In the genomic region with DNA sequence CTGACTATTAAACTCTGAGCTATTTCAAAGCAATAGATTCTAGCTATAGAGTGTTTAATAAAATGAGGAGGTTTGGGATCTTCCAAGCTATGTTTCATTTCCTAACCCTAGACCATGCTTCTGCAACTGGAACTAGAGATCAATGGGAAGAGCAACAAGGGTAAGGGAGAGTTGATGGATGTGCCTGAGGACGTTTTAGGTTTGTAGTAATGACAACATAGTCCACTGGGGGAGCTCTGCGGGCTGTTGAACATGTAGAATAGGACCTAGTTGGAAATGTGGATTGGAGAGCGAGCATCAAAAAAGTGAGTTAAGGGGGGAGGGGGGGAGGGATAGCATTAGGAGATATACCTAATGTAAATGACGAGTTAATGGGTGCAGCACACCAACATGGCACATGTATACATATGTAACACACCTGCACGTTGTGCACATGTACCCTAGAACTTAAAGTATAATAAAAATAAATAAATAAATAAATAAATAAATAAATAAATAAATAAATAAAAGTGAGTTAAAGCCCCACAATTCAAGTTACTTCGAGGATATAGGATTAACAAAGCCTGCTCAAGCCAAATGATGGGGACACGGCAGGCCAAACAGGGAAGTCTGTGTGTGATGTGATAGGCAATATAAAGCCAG, we compare ENCODE assay signal across 8 cellular contexts.
DNase-seq lines count a peak whose midpoint lies in the region; ATAC-seq and TF ChIP-seq lines count a peak whose summit lies in the region.
"Not testable (repeated sequence)": the region's sequence is repeated elsewhere in the genome, so short reads cannot be mapped to it uniquely, and the experiment has no call there.

No MANE protein-coding gene starts in this region.

- POLR2A ChIA-PET in HEK293T (lab: Yijun Ruan, JAX) = interaction anchor here (0.6 to 1.1 kb wide), 3 partner anchors 9 to 167 kb away, joined by 3 to 5 read pairs (median 3); a partner anchor contains a TSS
- POLR2A ChIA-PET in activated CD8-positive, alpha-beta T cell treated with anti-CD3 and anti-CD28 coated beads, Interleukin-2, amount 10 ng/mL, durations not matched to agents 7 days and 5 days (lab: Charles Lee) = interaction anchor here (0.7 kb wide), 1 partner anchor 12 kb away, joined by 3 read pairs; no protein-coding TSS in a partner anchor

- peaks cover 46% of the 10 kb centered on the region for H3K27me3 Mint-ChIP-seq in activated CD8-positive, alpha-beta T cell treated with anti-CD3 and anti-CD28 coated beads, Interleukin-2, amount 10 ng/mL, durations not matched to agents 7 days and 5 days (ENCODE audit: low read depth)

- not testable (repeated sequence) for H3K36me3 ChIP-seq in OCI-LY1 (ENCODE audit: insufficient read depth, low read length); fibroblast of lung (ENCODE audit: control insufficient read depth, insufficient read depth, low read length)

- CTCF ChIA-PET in HEK293T (lab: Yijun Ruan, JAX) = interaction anchor here (0.6 to 1.5 kb wide), 8 partner anchors 9 to 191 kb away, joined by 3 to 4 read pairs (median 4); no protein-coding TSS in a partner anchor
- CTCF ChIA-PET in activated CD8-positive, alpha-beta T cell treated with anti-CD3 and anti-CD28 coated beads, Interleukin-2, amount 10 ng/mL, durations not matched to agents 7 days and 5 days (lab: Charles Lee) = interaction anchor here (0.8 to 1.3 kb wide), 6 partner anchors 9 to 201 kb away, joined by 3 to 5 read pairs (median 3); no protein-coding TSS in a partner anchor

- not testable (repeated sequence) for H3F3A ChIP-seq in OCI-LY1 (ENCODE audit: insufficient read depth, low read length)

- not testable (repeated sequence) for H3K9me3 ChIP-seq in OCI-LY1 (ENCODE audit: low read length); fibroblast of lung (ENCODE audit: control insufficient read depth, insufficient read depth, low read depth, low read length)

- not testable (repeated sequence) for H3K9me2 ChIP-seq in OCI-LY1 (ENCODE audit: low read depth, low read length)

- peak; percentile 15 for DNase-seq in DMS153 treated with DMSO at 0.1 percent for 48 hours (lab: John Stamatoyannopoulos, UW; ENCODE audit: unreplicated experiment)
- peak; percentile 67 for DNase-seq in HEK293T (ENCODE audit: extremely low spot score)
- DNase-seq in MV-4-11 (lab: John Stamatoyannopoulos, UW) = peak; percentile 11
- peak; percentile 39 for DNase-seq in activated CD8-positive, alpha-beta T cell treated with anti-CD3 and anti-CD28 coated beads, Interleukin-2, amount 10 ng/mL, durations not matched to agents 7 days and 5 days
- peak; percentile 42 to 47 for DNase-seq in fibroblast of lung (ENCODE audit: low read depth in 2 of 2)
- DNase-seq in lung microvascular endothelial cell (ENCODE audit: low read depth in 2 of 2) = peak; percentile 79 to 80
- peak; percentile 38 for DNase-seq in superior temporal gyrus (ENCODE audit: extremely low spot score)

- H3K9ac ChIP-seq in OCI-LY1 (ENCODE audit: low read length); fibroblast of lung (ENCODE audit: insufficient read depth, low read length): not testable (repeated sequence)

- not testable (repeated sequence) for H4K20me1 ChIP-seq in OCI-LY1 (ENCODE audit: insufficient read depth, low read length); fibroblast of lung (ENCODE audit: control insufficient read depth, extremely low read depth, insufficient read depth, low read length)

- not testable (repeated sequence) for H3K27me3 ChIP-seq in OCI-LY1 (ENCODE audit: insufficient read depth, low read length)
- peaks cover 42% of the 10 kb centered on the region for H3K27me3 ChIP-seq in fibroblast of lung (ENCODE audit: control insufficient read depth, insufficient read depth, low read length)

- not testable (repeated sequence) for H3K27ac ChIP-seq in OCI-LY1 (ENCODE audit: low read depth, low read length, poor library complexity, severe bottlenecking); fibroblast of lung (ENCODE audit: insufficient read depth, low read length)

- not testable (repeated sequence) for H3K4me3 Mint-ChIP-seq in activated CD8-positive, alpha-beta T cell treated with anti-CD3 and anti-CD28 coated beads, Interleukin-2, amount 10 ng/mL, durations not matched to agents 7 days and 5 days

- not testable (repeated sequence) for ATAC-seq in activated CD8-positive, alpha-beta T cell treated with anti-CD3 and anti-CD28 coated beads, Interleukin-2, amount 10 ng/mL, durations not matched to agents 7 days and 5 days

- not testable (repeated sequence) for H3K9me3 Mint-ChIP-seq in activated CD8-positive, alpha-beta T cell treated with anti-CD3 and anti-CD28 coated beads, Interleukin-2, amount 10 ng/mL, durations not matched to agents 7 days and 5 days (ENCODE audit: insufficient read depth)

- not testable (repeated sequence) for H3K4me1 ChIP-seq in OCI-LY1 (ENCODE audit: insufficient read depth, low read length, severe bottlenecking); fibroblast of lung (ENCODE audit: control insufficient read depth, extremely low read depth, insufficient read depth, low read length)

- not testable (repeated sequence) for H3K36me3 Mint-ChIP-seq in activated CD8-positive, alpha-beta T cell treated with anti-CD3 and anti-CD28 coated beads, Interleukin-2, amount 10 ng/mL, durations not matched to agents 7 days and 5 days (ENCODE audit: low read depth)

- not testable (repeated sequence) for H3K27ac Mint-ChIP-seq in activated CD8-positive, alpha-beta T cell treated with anti-CD3 and anti-CD28 coated beads, Interleukin-2, amount 10 ng/mL, durations not matched to agents 7 days and 5 days

- TF ChIP-seq CTCF in OCI-LY1 (IDR thresholded peaks at IDR 0.05; ENCODE audit: low read length) (peak; percentile 55), fibroblast of lung (conservative IDR thresholded peaks at IDR 0.05 in 1 of 2, IDR thresholded peaks at IDR 0.05 in 1 of 2; ENCODE audit: low read depth in 1 of 2, low read length in 2 of 2) (peak; percentile 20 to 51)

- not testable (repeated sequence) for H3K4me3 ChIP-seq in OCI-LY1 (ENCODE audit: low read depth, low read length, poor library complexity, severe bottlenecking); fibroblast of lung (replicated peaks in 1 of 4; ENCODE audit: control extremely low read depth in 1 of 4, insufficient read depth in 1 of 4, low read depth in 3 of 4, low read length in 4 of 4)

- H3K4me1 Mint-ChIP-seq in activated CD8-positive, alpha-beta T cell treated with anti-CD3 and anti-CD28 coated beads, Interleukin-2, amount 10 ng/mL, durations not matched to agents 7 days and 5 days (ENCODE audit: low read depth) = not testable (repeated sequence)

- not testable (repeated sequence) for H3K79me2 ChIP-seq in OCI-LY1 (ENCODE audit: insufficient read depth, low read length); fibroblast of lung (ENCODE audit: control insufficient read depth, insufficient read depth, low read length)

- H3K4me2 ChIP-seq in OCI-LY1 (ENCODE audit: low read length); fibroblast of lung (ENCODE audit: extremely low read depth, insufficient read depth, low read length): not testable (repeated sequence)

- not testable (repeated sequence) for H2AFZ ChIP-seq in OCI-LY1 (ENCODE audit: low read length); fibroblast of lung (ENCODE audit: low read length)

TF ChIP-seq in HEK293T, 16 proteins besides CTCF, POLR2A, EP300 and RAD21:
- TF ChIP-seq, protein P1, sequence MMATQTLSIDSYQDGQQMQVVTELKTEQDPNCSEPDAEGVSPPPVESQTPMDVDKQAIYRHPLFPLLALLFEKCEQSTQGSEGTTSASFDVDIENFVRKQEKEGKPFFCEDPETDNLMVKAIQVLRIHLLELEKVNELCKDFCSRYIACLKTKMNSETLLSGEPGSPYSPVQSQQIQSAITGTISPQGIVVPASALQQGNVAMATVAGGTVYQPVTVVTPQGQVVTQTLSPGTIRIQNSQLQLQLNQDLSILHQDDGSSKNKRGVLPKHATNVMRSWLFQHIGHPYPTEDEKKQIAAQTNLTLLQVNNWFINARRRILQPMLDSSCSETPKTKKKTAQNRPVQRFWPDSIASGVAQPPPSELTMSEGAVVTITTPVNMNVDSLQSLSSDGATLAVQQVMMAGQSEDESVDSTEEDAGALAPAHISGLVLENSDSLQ (IDR thresholded peaks at IDR 0.05) = peak; percentile 52; the same call in 1 of the 2 replicates

Comparison
In these comparisons a context has a peak if more than half of its experiments do, and no peak if none do; other contexts are left out.
1. DNase-seq: peak in every context shown above with its lines; median percentile 80 in lung microvascular endothelial cell; 67 in HEK293T; 44 in fibroblast of lung; 39 in activated CD8-positive, alpha-beta T cell treated with anti-CD3 and anti-CD28 coated beads, Interleukin-2, amount 10 ng/mL, durations not matched to agents 7 days and 5 days; 38 in superior temporal gyrus; 15 in DMS153 treated with DMSO at 0.1 percent for 48 hours; 11 in MV-4-11.